Comparison of ENCODE assay signal across 2 cellular contexts in the genomic region with DNA sequence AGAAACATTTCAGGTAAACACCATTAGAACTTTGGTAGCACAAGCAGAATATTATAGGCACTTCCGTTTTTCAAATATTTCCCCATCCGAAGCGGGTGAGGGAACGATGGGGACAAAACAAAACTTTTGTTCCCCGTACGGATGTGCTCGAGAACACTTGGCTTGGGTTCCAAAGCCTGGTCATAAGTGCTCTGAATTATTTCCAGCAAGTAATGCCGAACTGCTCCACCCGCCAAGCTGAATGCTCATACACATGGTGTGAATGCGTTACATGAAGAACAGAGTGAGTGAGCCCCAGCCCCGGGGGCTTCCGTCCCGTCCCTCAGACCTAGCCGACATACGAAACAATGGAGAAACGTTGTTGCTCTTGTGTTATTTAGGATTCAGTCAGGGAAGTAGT.
TF ChIP-seq lines count a peak whose summit lies in the region.

No MANE protein-coding gene starts in this region.

TF ChIP-seq in A549, 52 proteins besides CTCF, POLR2A, EP300 and RAD21:
- TF ChIP-seq ELK1 (IDR thresholded peaks at IDR 0.05; ENCODE audit: low read depth, low read length) (no peak), KDM1A (IDR thresholded peaks at IDR 0.05; ENCODE audit: low read depth) (no peak), HOXB13 (CRISPR knock-in tag; IDR thresholded peaks at IDR 0.05; ENCODE audit: low read depth) (no peak), FOXS1 (CRISPR knock-in tag; IDR thresholded peaks at IDR 0.05) (no peak), NR3C1 (IDR thresholded peaks at IDR 0.05) (no peak), ZNF302 (CRISPR knock-in tag; IDR thresholded peaks at IDR 0.05) (no peak), TFCP2L1 (CRISPR knock-in tag; IDR thresholded peaks at IDR 0.05) (no peak), EHMT2 (IDR thresholded peaks at IDR 0.05; ENCODE audit: low read depth) (no peak), SMC3 (IDR thresholded peaks at IDR 0.05) (no peak), FOSB (CRISPR knock-in tag; IDR thresholded peaks at IDR 0.05) (no peak), JUN (IDR thresholded peaks at IDR 0.05) (no peak)

TF ChIP-seq in SK-N-SH, 30 proteins besides CTCF, POLR2A, EP300 and RAD21 (continued from another document):
- TF ChIP-seq, protein P1, sequence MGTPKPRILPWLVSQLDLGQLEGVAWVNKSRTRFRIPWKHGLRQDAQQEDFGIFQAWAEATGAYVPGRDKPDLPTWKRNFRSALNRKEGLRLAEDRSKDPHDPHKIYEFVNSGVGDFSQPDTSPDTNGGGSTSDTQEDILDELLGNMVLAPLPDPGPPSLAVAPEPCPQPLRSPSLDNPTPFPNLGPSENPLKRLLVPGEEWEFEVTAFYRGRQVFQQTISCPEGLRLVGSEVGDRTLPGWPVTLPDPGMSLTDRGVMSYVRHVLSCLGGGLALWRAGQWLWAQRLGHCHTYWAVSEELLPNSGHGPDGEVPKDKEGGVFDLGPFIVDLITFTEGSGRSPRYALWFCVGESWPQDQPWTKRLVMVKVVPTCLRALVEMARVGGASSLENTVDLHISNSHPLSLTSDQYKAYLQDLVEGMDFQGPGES (IDR thresholded peaks at IDR 0.05; ENCODE audit: low read depth, low read length), result no peak
- TF ChIP-seq, protein P2, sequence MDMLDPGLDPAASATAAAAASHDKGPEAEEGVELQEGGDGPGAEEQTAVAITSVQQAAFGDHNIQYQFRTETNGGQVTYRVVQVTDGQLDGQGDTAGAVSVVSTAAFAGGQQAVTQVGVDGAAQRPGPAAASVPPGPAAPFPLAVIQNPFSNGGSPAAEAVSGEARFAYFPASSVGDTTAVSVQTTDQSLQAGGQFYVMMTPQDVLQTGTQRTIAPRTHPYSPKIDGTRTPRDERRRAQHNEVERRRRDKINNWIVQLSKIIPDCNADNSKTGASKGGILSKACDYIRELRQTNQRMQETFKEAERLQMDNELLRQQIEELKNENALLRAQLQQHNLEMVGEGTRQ (IDR thresholded peaks at IDR 0.05; ENCODE audit: borderline replicate concordance, low read depth, low read length), result no peak
- TF ChIP-seq SIN3A (IDR thresholded peaks at IDR 0.05; ENCODE audit: borderline replicate concordance, low read depth, low read length) (no peak), POLR2AphosphoS5 (IDR thresholded peaks at IDR 0.05; ENCODE audit: low read depth, low read length) (no peak), EZH2phosphoT487 (IDR thresholded peaks at IDR 0.05; ENCODE audit: borderline replicate concordance, low read depth) (no peak), MAX (IDR thresholded peaks at IDR 0.05; ENCODE audit: low read depth) (no peak), NRF1 (IDR thresholded peaks at IDR 0.05; ENCODE audit: low read depth, low read length) (no peak), RXRA (IDR thresholded peaks at IDR 0.05; ENCODE audit: borderline replicate concordance, low read depth) (no peak), NFIC (IDR thresholded peaks at IDR 0.05; ENCODE audit: borderline replicate concordance) (no peak), TAF1 (IDR thresholded peaks at IDR 0.05; ENCODE audit: borderline replicate concordance, low read depth, low read length) (no peak)
